ENCODE assay signal across 11 cellular contexts in the genomic region with DNA sequence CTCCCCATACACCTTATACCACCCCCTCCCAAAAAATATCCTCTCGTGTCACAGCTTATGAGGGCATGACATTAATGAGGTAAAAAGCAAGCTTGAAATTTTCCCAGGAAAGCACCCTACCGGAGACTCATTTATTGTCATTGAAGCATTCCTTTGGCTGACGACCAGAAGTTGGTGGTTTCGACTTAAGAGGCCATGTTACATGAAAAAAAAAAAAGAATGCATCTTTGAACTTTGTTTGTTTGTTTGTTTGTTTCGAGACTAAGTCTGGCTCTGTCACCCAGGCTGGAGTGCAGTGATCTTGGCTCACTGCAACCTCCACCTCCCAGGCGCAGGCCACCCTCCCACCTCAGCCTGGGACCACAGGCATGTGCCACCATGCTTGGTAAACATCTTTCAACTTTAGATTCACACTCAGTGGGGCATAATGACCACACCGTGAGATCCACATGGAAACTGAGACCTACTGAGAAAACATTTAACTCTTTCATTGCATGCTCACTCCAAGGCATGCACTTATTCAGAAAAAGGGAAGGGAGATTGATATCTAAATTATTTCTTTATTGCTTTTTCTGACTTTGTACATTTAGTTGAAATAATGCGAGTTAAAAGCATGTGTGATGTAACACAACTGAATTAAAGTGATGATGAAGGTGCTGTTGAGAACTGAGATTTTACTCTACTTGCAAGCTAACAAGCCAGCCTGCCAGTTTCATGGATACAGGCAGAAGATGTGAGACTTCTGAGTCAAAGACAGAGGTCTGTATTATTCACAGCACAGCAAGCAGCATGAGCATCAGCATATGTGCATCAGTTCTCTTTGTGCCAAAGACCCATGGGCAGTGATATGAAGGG. TPM values are rescaled to one million over a fixed set of nuclear protein-coding genes. Genes with fewer than 3 reads are reported as not detected.
DNase-seq lines count a peak whose midpoint lies in the region; ATAC-seq and TF ChIP-seq lines count a peak whose summit lies in the region.
"Had no signal": no experiment of that assay in that cellular context is flagged by ENCODE, and none has a peak within 500 bp of the region (broad histone marks: within the 10 kb centered on the region; RNA-seq: fewer than 3 reads in every experiment).

No MANE protein-coding gene starts in this region.

- H3K27ac Mint-ChIP-seq in activated CD4-positive, alpha-beta memory T cell treated with anti-CD3 and anti-CD28 coated beads, Interleukin-2, amount 10 ng/mL, durations not matched to agents 7 days and 5 days = peak overlapping the region; percentile 65
- H3K27ac Mint-ChIP-seq in activated CD4-positive, alpha-beta memory T cell treated with anti-CD3 and anti-CD28 coated beads for 36 hours = no peak overlapping the region

- H2AFZ ChIP-seq in MM.1S (ENCODE audit: low read length) = no peak overlapping the region

- H3K4me1 ChIP-seq in MM.1S (ENCODE audit: low read length) = peaks cover 15% of the 10 kb centered on the region

- H3K9me3 Mint-ChIP-seq in activated CD4-positive, alpha-beta memory T cell treated with anti-CD3 and anti-CD28 coated beads, Interleukin-2, amount 10 ng/mL, durations not matched to agents 7 days and 5 days = no peaks in the 10 kb centered on the region
- no peaks in the 10 kb centered on the region for H3K9me3 Mint-ChIP-seq in activated CD4-positive, alpha-beta memory T cell treated with anti-CD3 and anti-CD28 coated beads for 36 hours
- H3K9me3 Mint-ChIP-seq: H9 had no signal

- ATAC-seq in HG02973 (IDR thresholded peaks at IDR 0.05; ENCODE audit: unreplicated experiment) = no peak

- no peaks in the 10 kb centered on the region for H3K36me3 ChIP-seq in MM.1S (replicated peaks; ENCODE audit: insufficient read depth, low read length)

- peaks cover 46% of the 10 kb centered on the region for H3K4me1 Mint-ChIP-seq in activated CD4-positive, alpha-beta memory T cell treated with anti-CD3 and anti-CD28 coated beads, Interleukin-2, amount 10 ng/mL, durations not matched to agents 7 days and 5 days
- H3K4me1 Mint-ChIP-seq in activated CD4-positive, alpha-beta memory T cell treated with anti-CD3 and anti-CD28 coated beads for 36 hours (ENCODE audit: low read depth) = peaks cover 21% of the 10 kb centered on the region

- H3K36me3 Mint-ChIP-seq in activated CD4-positive, alpha-beta memory T cell treated with anti-CD3 and anti-CD28 coated beads, Interleukin-2, amount 10 ng/mL, durations not matched to agents 7 days and 5 days (ENCODE audit: low read depth) = peaks cover 8% of the 10 kb centered on the region
- no peaks in the 10 kb centered on the region for H3K36me3 Mint-ChIP-seq in activated CD4-positive, alpha-beta memory T cell treated with anti-CD3 and anti-CD28 coated beads for 36 hours

- intact Hi-C loops in activated CD4-positive, alpha-beta memory T cell treated with anti-CD3 and anti-CD28 coated beads for 36 hours (cut with micrococcal nuclease) = no loop called here

- no peaks in the 10 kb centered on the region for H3K9me2 ChIP-seq in MM.1S (replicated peaks; ENCODE audit: insufficient read depth, low read length)

- H3K27me3 Mint-ChIP-seq in activated CD4-positive, alpha-beta memory T cell treated with anti-CD3 and anti-CD28 coated beads, Interleukin-2, amount 10 ng/mL, durations not matched to agents 7 days and 5 days = no peaks in the 10 kb centered on the region
- H3K27me3 Mint-ChIP-seq in activated CD4-positive, alpha-beta memory T cell treated with anti-CD3 and anti-CD28 coated beads for 36 hours = no peaks in the 10 kb centered on the region

- CTCF ChIA-PET in activated CD4-positive, alpha-beta memory T cell treated with anti-CD3 and anti-CD28 coated beads, Interleukin-2, amount 10 ng/mL, durations not matched to agents 7 days and 5 days (lab: Charles Lee) = interaction anchor here (0.8 to 1.3 kb wide), 2 partner anchors 21 to 72 kb away, joined by 3 to 4 read pairs; no protein-coding TSS in a partner anchor
- CTCF ChIA-PET in activated CD4-positive, alpha-beta memory T cell treated with anti-CD3 and anti-CD28 coated beads for 36 hours (lab: Charles Lee) = interaction anchor here (1.0 to 1.6 kb wide), 2 partner anchors 8 to 114 kb away, joined by 4 to 5 read pairs; no protein-coding TSS in a partner anchor

- 0 out of 2 replicates have a peak, but pooled peaks cover 2% of the 10 kb centered on the region for H3K79me2 ChIP-seq in MM.1S (ENCODE audit: low read length)

- H3K27ac ChIP-seq in MM.1S (ENCODE audit: low read length) = no peak overlapping the region

- no peaks in the 10 kb centered on the region for H4K20me1 ChIP-seq in MM.1S (ENCODE audit: insufficient read depth, low read length)

- H3F3A ChIP-seq in MM.1S (ENCODE audit: insufficient read depth, low read length) = no peaks in the 10 kb centered on the region

- POLR2A ChIA-PET in activated CD4-positive, alpha-beta memory T cell treated with anti-CD3 and anti-CD28 coated beads, Interleukin-2, amount 10 ng/mL, durations not matched to agents 7 days and 5 days (lab: Charles Lee) = no interaction called here
- POLR2A ChIA-PET in activated CD4-positive, alpha-beta memory T cell treated with anti-CD3 and anti-CD28 coated beads for 36 hours (lab: Charles Lee) = no interaction called here

- H3K9me3 ChIP-seq in MM.1S (replicated peaks; ENCODE audit: insufficient read depth, low read length) = no peaks in the 10 kb centered on the region

- H3K4me2 ChIP-seq in MM.1S (ENCODE audit: low read depth, low read length) = peak overlapping the region; percentile 27

- no peak overlapping the region for H3K9ac ChIP-seq in MM.1S (ENCODE audit: low read length)

- no peak overlapping the region for H3K4me3 ChIP-seq in MM.1S (ENCODE audit: low read length)

- DNase-seq in activated CD4-positive, alpha-beta memory T cell treated with anti-CD3 and anti-CD28 coated beads, Interleukin-2, amount 10 ng/mL, durations not matched to agents 7 days and 5 days = no peak
- no peak for DNase-seq in activated CD4-positive, alpha-beta memory T cell treated with anti-CD3 and anti-CD28 coated beads for 36 hours
- peak; percentile 69 for DNase-seq in H4 (ENCODE audit: low spot score)
- DNase-seq in MM.1S = no peak
- DNase-seq in smooth muscle cell of the brain vasculature (ENCODE audit: low read depth, low spot score) = peak; percentile 36
- DNase-seq in DMS114 treated with DMSO at 0.1 percent for 48 hours (lab: John Stamatoyannopoulos, UW; ENCODE audit: unreplicated experiment) = no peak
- DNase-seq in GF-D8 (lab: John Stamatoyannopoulos, UW) = no peak
- DNase-seq: activated CD4-positive, alpha-beta T cell treated with anti-CD3 and anti-CD28 coated beads, Interleukin-2, amount 50 U/mL, for 1 hour; H9; NCI-H510A had no signal

- H3K27me3 ChIP-seq in MM.1S (replicated peaks; ENCODE audit: insufficient read depth, low read length) = no peaks in the 10 kb centered on the region

- no peak overlapping the region for H3K4me3 Mint-ChIP-seq in activated CD4-positive, alpha-beta memory T cell treated with anti-CD3 and anti-CD28 coated beads, Interleukin-2, amount 10 ng/mL, durations not matched to agents 7 days and 5 days
- H3K4me3 Mint-ChIP-seq in activated CD4-positive, alpha-beta memory T cell treated with anti-CD3 and anti-CD28 coated beads for 36 hours = no peak overlapping the region
- H3K4me3 Mint-ChIP-seq: H9 had no signal

- no peak for TF ChIP-seq CTCF in MM.1S (IDR thresholded peaks at IDR 0.05; ENCODE audit: low read length)

RNA-seq across cellular contexts. Expression of gene RAB14, which starts 5.1 kb away (rescaled TPM):
- total RNA-seq in activated CD4-positive, alpha-beta memory T cell treated with anti-CD3 and anti-CD28 coated beads, Interleukin-2, amount 10 ng/mL, durations not matched to agents 7 days and 5 days = 10 to 100 TPM; 65.8 to 68.1 TPM
- 10 to 100 TPM; 58.2 to 58.5 TPM for total RNA-seq in activated CD4-positive, alpha-beta memory T cell treated with anti-CD3 and anti-CD28 coated beads for 36 hours
- 27.1 and 30.7 TPM in 2 replicates for total RNA-seq in H4 (2014; rRNA removed; shearing (Covaris generic))

Comparison
In these comparisons a context has a peak if more than half of its experiments do, and no peak if none do; other contexts are left out.
1. DNase-seq: peak in H4 (single experiment) and smooth muscle cell of the brain vasculature (single experiment); none in activated CD4-positive, alpha-beta memory T cell treated with anti-CD3 and anti-CD28 coated beads, Interleukin-2, amount 10 ng/mL, durations not matched to agents 7 days and 5 days (single experiment), activated CD4-positive, alpha-beta memory T cell treated with anti-CD3 and anti-CD28 coated beads for 36 hours (single experiment), MM.1S (single experiment), DMS114 treated with DMSO at 0.1 percent for 48 hours (single experiment) and GF-D8 (single experiment).